ENCODE assay signal across 13 cellular contexts in genomic region chr17:12522743-12523181, GRCh38.
DNase-seq lines count a peak whose midpoint lies in the region; ATAC-seq and TF ChIP-seq lines count a peak whose summit lies in the region.
"Had no signal": no experiment of that assay in that cellular context is flagged by ENCODE, and none has a peak within 500 bp of the region (broad histone marks: within the 10 kb centered on the region; RNA-seq: fewer than 3 reads in every experiment).

No MANE protein-coding gene starts in this region.

- no peaks in the 10 kb centered on the region for H3K9me3 Mint-ChIP-seq in HFFc6
- H3K9me3 Mint-ChIP-seq in immature natural killer cell = peaks cover 0 to 5% (median 0%) of the 10 kb centered on the region in 6 donors
- no peaks in the 10 kb centered on the region for H3K9me3 Mint-ChIP-seq in type B pancreatic cell
- H3K9me3 Mint-ChIP-seq: activated naive CD8-positive, alpha-beta T cell treated with anti-CD3 and anti-CD28 coated beads, Interleukin-2, amount 10 ng/mL, durations not matched to agents 7 days and 5 days had no signal

- H3K27ac Mint-ChIP-seq in HFFc6 = peak overlapping the region; percentile 62
- no peak overlapping the region for H3K27ac Mint-ChIP-seq in immature natural killer cell
- no peak overlapping the region for H3K27ac Mint-ChIP-seq in type B pancreatic cell
- H3K27ac Mint-ChIP-seq: activated naive CD8-positive, alpha-beta T cell treated with anti-CD3 and anti-CD28 coated beads, Interleukin-2, amount 10 ng/mL, durations not matched to agents 7 days and 5 days had no signal

- H3K36me3 Mint-ChIP-seq in HFFc6 (ENCODE audit: low read depth) (peaks cover 5% of the 10 kb centered on the region; the same call in 1 of the 2 replicates), immature natural killer cell (no peaks in the 10 kb centered on the region), type B pancreatic cell (no peaks in the 10 kb centered on the region)
- H3K36me3 Mint-ChIP-seq: activated naive CD8-positive, alpha-beta T cell treated with anti-CD3 and anti-CD28 coated beads, Interleukin-2, amount 10 ng/mL, durations not matched to agents 7 days and 5 days; naive thymus-derived CD8-positive, alpha-beta T cell had no signal

- H3K4me1 ChIP-seq in A673 (ENCODE audit: insufficient read depth, low read length, poor library complexity, severe bottlenecking) = no peaks in the 10 kb centered on the region
- H3K4me1 ChIP-seq in mucosa of descending colon (ENCODE audit: low read depth) = peaks cover 3% of the 10 kb centered on the region

- H3K4me3 Mint-ChIP-seq in HFFc6 = peak overlapping the region; percentile 63
- no peak overlapping the region for H3K4me3 Mint-ChIP-seq in immature natural killer cell
- H3K4me3 Mint-ChIP-seq in type B pancreatic cell = no peak overlapping the region
- H3K4me3 Mint-ChIP-seq: activated naive CD8-positive, alpha-beta T cell treated with anti-CD3 and anti-CD28 coated beads, Interleukin-2, amount 10 ng/mL, durations not matched to agents 7 days and 5 days; naive thymus-derived CD8-positive, alpha-beta T cell had no signal

- H3K27ac ChIP-seq in A673 (ENCODE audit: low read depth, low read length, poor library complexity, severe bottlenecking) = no peak overlapping the region
- H3K27ac ChIP-seq: C4-2B had no signal

- H3K4me3 ChIP-seq in A673 (ENCODE audit: low read depth, low read length, poor library complexity, severe bottlenecking) = no peak overlapping the region
- no peak overlapping the region for H3K4me3 ChIP-seq in mucosa of descending colon

- H3K36me3 ChIP-seq in A673 (ENCODE audit: insufficient read depth, low read length, poor library complexity, severe bottlenecking) = no peaks in the 10 kb centered on the region
- no peaks in the 10 kb centered on the region for H3K36me3 ChIP-seq in mucosa of descending colon (ENCODE audit: low read depth)

- H3K27me3 Mint-ChIP-seq in HFFc6 (ENCODE audit: insufficient read depth) (no peaks in the 10 kb centered on the region), immature natural killer cell (ENCODE audit: low read depth in 3 of 3) (peaks cover 0 to 5% (median 2%) of the 10 kb centered on the region in 3 donors), type B pancreatic cell (peaks cover 3% of the 10 kb centered on the region)
- H3K27me3 Mint-ChIP-seq: activated naive CD8-positive, alpha-beta T cell treated with anti-CD3 and anti-CD28 coated beads, Interleukin-2, amount 10 ng/mL, durations not matched to agents 7 days and 5 days; naive thymus-derived CD8-positive, alpha-beta T cell had no signal

- no peaks in the 10 kb centered on the region for H3K9me3 ChIP-seq in A673 (ENCODE audit: low read depth, low read length, poor library complexity, severe bottlenecking)
- H3K9me3 ChIP-seq in mucosa of descending colon = no peaks in the 10 kb centered on the region

- H3K4me1 Mint-ChIP-seq in HFFc6 (ENCODE audit: low read depth) (peaks cover 42% of the 10 kb centered on the region), immature natural killer cell (no peaks in the 10 kb centered on the region), type B pancreatic cell (ENCODE audit: unreplicated experiment) (peaks cover 10% of the 10 kb centered on the region)
- H3K4me1 Mint-ChIP-seq: activated naive CD8-positive, alpha-beta T cell treated with anti-CD3 and anti-CD28 coated beads, Interleukin-2, amount 10 ng/mL, durations not matched to agents 7 days and 5 days; naive thymus-derived CD8-positive, alpha-beta T cell had no signal

- DNase-seq in A673 (ENCODE audit: low spot score) (peak; percentile 34), HFFc6 (peak; percentile 84), ecto neural progenitor cell (ENCODE audit: low spot score) (peak; percentile 50), mucosa of descending colon (peak in 2 of 3 donors; percentile 33 to 36), immature natural killer cell (no peak), cerebellar cortex (ENCODE audit: low spot score) (no peak), type B pancreatic cell (ENCODE audit: extremely low spot score, unreplicated experiment) (no peak), HUDEP-2 (lab: John Stamatoyannopoulos, UW; ENCODE audit: unreplicated experiment in 76 of 76) (no peak)
- DNase-seq: activated CD4-positive, alpha-beta T cell treated with anti-CD3 and anti-CD28 coated beads for 48 hours; activated naive CD8-positive, alpha-beta T cell treated with anti-CD3 and anti-CD28 coated beads, Interleukin-2, amount 10 ng/mL, durations not matched to agents 7 days and 5 days; naive thymus-derived CD8-positive, alpha-beta T cell; NCI-H1694 treated with DMSO at 0.1 percent for 48 hours had no signal

- intact Hi-C loops in A673 (cut with micrococcal nuclease; ENCODE audit: unreplicated experiment) = no loop called here
- intact Hi-C loops in mucosa of descending colon (cut with DNase I, micrococcal nuclease) = no loop called here

- CTCF ChIA-PET in A673 (lab: Charles Lee) = no interaction called here

- TF ChIP-seq CTCF in A673 (conservative IDR thresholded peaks at IDR 0.05; ENCODE audit: low read depth, low read length) (no peak), HFFc6 (IDR thresholded peaks at IDR 0.05) (no peak), mucosa of descending colon (IDR thresholded peaks at IDR 0.05) (no peak), type B pancreatic cell (conservative IDR thresholded peaks at IDR 0.05) (no peak)

- BruUV-seq in A673 (replicated peaks; lab: Mats Ljungman, UMichigan) = no TSS peak

- peaks cover 3% of the 10 kb centered on the region for H3K27me3 ChIP-seq in A673 (replicated peaks; ENCODE audit: insufficient read depth, low read depth, low read length, poor library complexity)

- peak; percentile 52 for ATAC-seq in mucosa of descending colon
- ATAC-seq: naive thymus-derived CD8-positive, alpha-beta T cell had no signal

- POLR2A ChIA-PET in A673 (lab: Charles Lee; ENCODE audit: low non-redundant PET) = no interaction called here

Comparison
In these comparisons a context has a peak if more than half of its experiments do, and no peak if none do; other contexts are left out.
1. DNase-seq: peak in A673 (single experiment), HFFc6 (single experiment), ecto neural progenitor cell (single experiment) and mucosa of descending colon (2 of 3); none in immature natural killer cell (0 of 3), cerebellar cortex (single experiment), type B pancreatic cell (single experiment) and HUDEP-2 (0 of 76).